ENCODE assay signal across 38 cellular contexts in the genomic region with DNA sequence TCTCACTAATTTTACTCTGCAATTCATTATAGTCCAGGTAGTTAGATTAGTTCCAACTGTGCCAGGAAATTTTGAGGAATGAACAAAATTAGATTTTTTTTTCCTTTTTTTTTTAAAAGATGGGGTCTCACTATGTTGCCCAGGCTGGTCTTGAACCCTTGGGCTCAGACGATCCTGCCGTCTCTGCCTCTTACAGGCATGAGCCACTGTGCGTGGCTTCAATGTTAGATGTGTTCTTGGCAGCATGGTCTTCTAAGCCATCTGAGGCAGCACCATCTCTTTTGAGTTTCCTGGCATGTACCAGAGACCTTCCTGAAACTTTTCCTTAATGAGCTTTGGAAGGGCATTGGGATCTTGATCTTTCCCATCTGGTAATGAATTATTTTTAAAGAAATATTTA. TPM values are rescaled to one million over a fixed set of nuclear protein-coding genes. Genes with fewer than 3 reads are reported as not detected.
"Had no signal": no experiment of that assay in that cellular context is flagged by ENCODE, and none has a peak within 500 bp of the region (broad histone marks: within the 10 kb centered on the region; RNA-seq: fewer than 3 reads in every experiment).

No MANE protein-coding gene starts in this region.

- H3K9me3 ChIP-seq: MG63 had no signal

- H3K4me3 ChIP-seq: MG63 had no signal

- DNase-seq: Kasumi-1, MG63, MM.1S, MV-4-11, NCI-H1048, NCI-H1092, NCI-H1092 treated with DMSO at 0.1 percent for 48 hours, NCI-H1105, NCI-H1105 treated with DMSO at 0.1 percent for 48 hours, NCI-H1417, NCI-H1417 treated with DMSO at 0.1 percent for 48 hours, NCI-H1436, NCI-H1436 treated with DMSO at 0.1 percent for 48 hours, NCI-H146, NCI-H1694, NCI-H1694 treated with DMSO at 0.1 percent for 48 hours, NCI-H187, NCI-H187 treated with DMSO at 0.1 percent for 48 hours, NCI-H1930, NCI-H2029, NCI-H2029 treated with DMSO at 0.1 percent for 48 hours, NCI-H2081, NCI-H2081 treated with DMSO at 0.1 percent for 48 hours, NCI-H2107, NCI-H2171, NCI-H2171 treated with DMSO at 0.1 percent for 48 hours, NCI-H2227 treated with DMSO at 0.1 percent for 48 hours, NCI-H226, NCI-H345, NCI-H446, NCI-H446 treated with DMSO at 0.1 percent for 48 hours, NCI-H510A, NCI-H510A treated with DMSO at 0.1 percent for 48 hours, NCI-H524 had no signal

- H3K36me3 ChIP-seq: MG63 had no signal

RNA-seq across cellular contexts. Expression of a gene that starts 2.6 kb away (rescaled TPM):
- total RNA-seq: LHCN-M2, M059J, MCF 10A, NCI-H460 had no signal

RNA-seq across cellular contexts. Expression of a gene that starts 42.2 kb away (rescaled TPM):
- total RNA-seq: LHCN-M2, MCF 10A, NCI-H460 had no signal
